1 cellular context compared by ENCODE assay signal in the genomic region with DNA sequence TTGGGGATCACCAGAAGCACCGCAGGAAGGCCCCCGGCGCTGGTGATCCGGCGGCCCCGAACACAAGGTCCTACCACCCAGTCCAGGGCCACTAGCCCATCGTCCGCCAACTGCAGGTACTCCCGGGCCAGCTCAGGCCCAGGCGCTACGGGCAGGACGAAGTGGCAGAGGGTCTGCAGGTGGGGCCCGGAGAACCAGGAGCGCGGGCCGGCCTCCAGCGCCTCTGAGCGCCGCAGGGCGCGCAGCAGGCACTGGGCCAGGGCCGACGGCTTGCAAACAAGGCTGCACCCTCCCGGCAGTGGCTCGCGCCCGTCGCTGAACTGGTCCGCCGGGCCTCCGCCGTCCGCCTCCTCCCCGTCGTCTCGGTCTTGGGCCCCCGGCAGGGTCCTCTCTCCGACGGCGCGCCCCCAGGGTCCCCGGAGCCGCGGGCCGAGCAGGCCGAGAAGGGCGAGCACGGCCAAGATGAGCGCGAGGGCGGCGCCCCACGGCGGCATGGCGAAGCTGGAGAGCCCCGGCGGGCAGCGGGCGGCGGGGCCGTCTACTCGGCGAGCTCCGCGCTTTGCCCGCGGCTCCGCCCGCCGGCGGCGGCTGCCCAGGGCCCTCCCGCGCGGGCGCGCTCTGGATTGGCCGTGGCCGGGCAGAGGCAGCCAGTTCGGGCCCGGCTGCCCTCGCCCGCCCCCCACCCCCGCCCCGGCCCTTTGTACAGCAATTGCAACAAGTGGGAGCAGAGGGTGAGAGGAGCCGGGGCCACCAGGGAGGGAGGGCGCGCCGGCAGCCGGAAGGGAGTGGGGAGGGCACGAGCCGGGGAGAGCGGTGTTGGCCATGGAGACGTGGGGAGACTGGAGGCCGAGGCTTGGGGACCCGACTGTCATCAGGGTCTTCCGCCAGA.
TF ChIP-seq lines count a peak whose summit lies in the region.

A gene with protein sequence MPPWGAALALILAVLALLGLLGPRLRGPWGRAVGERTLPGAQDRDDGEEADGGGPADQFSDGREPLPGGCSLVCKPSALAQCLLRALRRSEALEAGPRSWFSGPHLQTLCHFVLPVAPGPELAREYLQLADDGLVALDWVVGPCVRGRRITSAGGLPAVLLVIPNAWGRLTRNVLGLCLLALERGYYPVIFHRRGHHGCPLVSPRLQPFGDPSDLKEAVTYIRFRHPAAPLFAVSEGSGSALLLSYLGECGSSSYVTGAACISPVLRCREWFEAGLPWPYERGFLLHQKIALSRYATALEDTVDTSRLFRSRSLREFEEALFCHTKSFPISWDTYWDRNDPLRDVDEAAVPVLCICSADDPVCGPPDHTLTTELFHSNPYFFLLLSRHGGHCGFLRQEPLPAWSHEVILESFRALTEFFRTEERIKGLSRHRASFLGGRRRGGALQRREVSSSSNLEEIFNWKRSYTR (minus strand): TSS at position 565 of the 889 bp plus-strand sequence. CDS start 71 bp downstream, at position 494.

TF ChIP-seq in HepG2, 621 proteins besides CTCF, POLR2A, EP300 and RAD21 (continued from another document and continues in another):
- no peak for TF ChIP-seq ZBTB25 (CRISPR knock-in tag; IDR thresholded peaks at IDR 0.05)
- TF ChIP-seq, protein P1, sequence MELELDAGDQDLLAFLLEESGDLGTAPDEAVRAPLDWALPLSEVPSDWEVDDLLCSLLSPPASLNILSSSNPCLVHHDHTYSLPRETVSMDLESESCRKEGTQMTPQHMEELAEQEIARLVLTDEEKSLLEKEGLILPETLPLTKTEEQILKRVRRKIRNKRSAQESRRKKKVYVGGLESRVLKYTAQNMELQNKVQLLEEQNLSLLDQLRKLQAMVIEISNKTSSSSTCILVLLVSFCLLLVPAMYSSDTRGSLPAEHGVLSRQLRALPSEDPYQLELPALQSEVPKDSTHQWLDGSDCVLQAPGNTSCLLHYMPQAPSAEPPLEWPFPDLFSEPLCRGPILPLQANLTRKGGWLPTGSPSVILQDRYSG (CRISPR knock-in tag; IDR thresholded peaks at IDR 0.05) = no peak
- no peak; the same call in 1 of the 2 replicates for TF ChIP-seq HOXA3 (CRISPR knock-in tag; IDR thresholded peaks at IDR 0.05)
- no peak for TF ChIP-seq ZNF7 (CRISPR knock-in tag; IDR thresholded peaks at IDR 0.05)
- TF ChIP-seq ZNF766 (CRISPR knock-in tag; IDR thresholded peaks at IDR 0.05; ENCODE audit: borderline replicate concordance) = no peak
- TF ChIP-seq HOXD1 (CRISPR knock-in tag; IDR thresholded peaks at IDR 0.05) = no peak; the same call in 1 of the 2 replicates
- no peak for TF ChIP-seq IKZF5 (CRISPR knock-in tag; IDR thresholded peaks at IDR 0.05)
- TF ChIP-seq, protein P2, sequence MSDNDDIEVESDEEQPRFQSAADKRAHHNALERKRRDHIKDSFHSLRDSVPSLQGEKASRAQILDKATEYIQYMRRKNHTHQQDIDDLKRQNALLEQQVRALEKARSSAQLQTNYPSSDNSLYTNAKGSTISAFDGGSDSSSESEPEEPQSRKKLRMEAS (IDR thresholded peaks at IDR 0.05) = no peak; the same call in 1 of the 2 replicates
- peak; percentile 12; the same call in 1 of the 2 replicates for TF ChIP-seq ZMYM4 (CRISPR knock-in tag; IDR thresholded peaks at IDR 0.05)
- no peak for TF ChIP-seq JARID2 (CRISPR knock-in tag; IDR thresholded peaks at IDR 0.05; ENCODE audit: insufficient replicate concordance)
- TF ChIP-seq ZNF333 (CRISPR knock-in tag; IDR thresholded peaks at IDR 0.05; ENCODE audit: borderline replicate concordance) = no peak
- TF ChIP-seq RNF2 (conservative IDR thresholded peaks at IDR 0.05; ENCODE audit: low read depth) = no peak; the same call in 1 of the 2 replicates
- peak; percentile 94; the same call in 1 of the 2 replicates for TF ChIP-seq ZNF225 (CRISPR knock-in tag; IDR thresholded peaks at IDR 0.05)
- TF ChIP-seq YY1 (IDR thresholded peaks at IDR 0.05; ENCODE audit: insufficient read depth, insufficient replicate concordance, low read depth, low read length) = no peak
- TF ChIP-seq ZNF276 (CRISPR knock-in tag; IDR thresholded peaks at IDR 0.05; ENCODE audit: low read depth) = no peak
- no peak for TF ChIP-seq PAXIP1 (CRISPR knock-in tag; conservative IDR thresholded peaks at IDR 0.05)
- no peak for TF ChIP-seq TCF12 (IDR thresholded peaks at IDR 0.05)
- TF ChIP-seq TCF12 (CRISPR knock-in tag; IDR thresholded peaks at IDR 0.05) = no peak
- no peak for TF ChIP-seq GATAD1 (CRISPR knock-in tag; IDR thresholded peaks at IDR 0.05)
- TF ChIP-seq, protein P3, sequence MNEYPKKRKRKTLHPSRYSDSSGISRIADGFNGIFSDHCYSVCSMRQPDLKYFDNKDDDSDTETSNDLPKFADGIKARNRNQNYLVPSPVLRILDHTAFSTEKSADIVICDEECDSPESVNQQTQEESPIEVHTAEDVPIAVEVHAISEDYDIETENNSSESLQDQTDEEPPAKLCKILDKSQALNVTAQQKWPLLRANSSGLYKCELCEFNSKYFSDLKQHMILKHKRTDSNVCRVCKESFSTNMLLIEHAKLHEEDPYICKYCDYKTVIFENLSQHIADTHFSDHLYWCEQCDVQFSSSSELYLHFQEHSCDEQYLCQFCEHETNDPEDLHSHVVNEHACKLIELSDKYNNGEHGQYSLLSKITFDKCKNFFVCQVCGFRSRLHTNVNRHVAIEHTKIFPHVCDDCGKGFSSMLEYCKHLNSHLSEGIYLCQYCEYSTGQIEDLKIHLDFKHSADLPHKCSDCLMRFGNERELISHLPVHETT (CRISPR knock-in tag; conservative IDR thresholded peaks at IDR 0.05) = no peak
- TF ChIP-seq SP140L (CRISPR knock-in tag; IDR thresholded peaks at IDR 0.05; ENCODE audit: borderline replicate concordance) = no peak
- TF ChIP-seq BATF2 (CRISPR knock-in tag; IDR thresholded peaks at IDR 0.05) = peak; percentile 14; the same call in 1 of the 2 replicates
- no peak for TF ChIP-seq HNF4A (CRISPR knock-in tag; IDR thresholded peaks at IDR 0.05)
- TF ChIP-seq KMT2B (CRISPR knock-in tag; IDR thresholded peaks at IDR 0.05) = no peak
- TF ChIP-seq ZNF615 (CRISPR knock-in tag; IDR thresholded peaks at IDR 0.05; ENCODE audit: borderline replicate concordance) = no peak
- TF ChIP-seq ATF5 (CRISPR knock-in tag; IDR thresholded peaks at IDR 0.05; ENCODE audit: low read depth) = no peak
- no peak for TF ChIP-seq ZSCAN29 (CRISPR knock-in tag; conservative IDR thresholded peaks at IDR 0.05)
- no peak for TF ChIP-seq SMAD1 (CRISPR knock-in tag; IDR thresholded peaks at IDR 0.05; ENCODE audit: borderline replicate concordance, low read depth)
- no peak for TF ChIP-seq THYN1 (CRISPR knock-in tag; IDR thresholded peaks at IDR 0.05; ENCODE audit: borderline replicate concordance, low read depth)
- no peak for TF ChIP-seq ZFP36L1 (CRISPR knock-in tag; IDR thresholded peaks at IDR 0.05)
- no peak for TF ChIP-seq SATB2 (CRISPR knock-in tag; IDR thresholded peaks at IDR 0.05)
- no peak for TF ChIP-seq ELF3 (CRISPR knock-in tag; IDR thresholded peaks at IDR 0.05)
- TF ChIP-seq NR2F2 (IDR thresholded peaks at IDR 0.05; ENCODE audit: borderline replicate concordance, low read depth) = no peak
- no peak for TF ChIP-seq ZNF747 (CRISPR knock-in tag; IDR thresholded peaks at IDR 0.05; ENCODE audit: borderline replicate concordance)
- no peak for TF ChIP-seq JDP2 (CRISPR knock-in tag; IDR thresholded peaks at IDR 0.05; ENCODE audit: borderline replicate concordance)
- TF ChIP-seq ZNF550 (CRISPR knock-in tag; IDR thresholded peaks at IDR 0.05; ENCODE audit: borderline replicate concordance) = no peak
- TF ChIP-seq ZNF672 (CRISPR knock-in tag; IDR thresholded peaks at IDR 0.05) = no peak
- TF ChIP-seq CREB1 (IDR thresholded peaks at IDR 0.05) = no peak
- no peak for TF ChIP-seq CREB1 (CRISPR knock-in tag; IDR thresholded peaks at IDR 0.05)
- TF ChIP-seq ZNF629 (CRISPR knock-in tag; conservative IDR thresholded peaks at IDR 0.05) = 0 out of 2 replicates have a peak, but pooled peaks have one; percentile 22
- 0 out of 4 replicates have a peak, but pooled peaks of 1 of the 2 experiments have one; percentile 49 for TF ChIP-seq KLF16 (CRISPR knock-in tag; IDR thresholded peaks at IDR 0.05)
- no peak for TF ChIP-seq ZFP36L2 (CRISPR knock-in tag; IDR thresholded peaks at IDR 0.05)
